ENCODE assay signal across 26 cellular contexts in the genomic region with DNA sequence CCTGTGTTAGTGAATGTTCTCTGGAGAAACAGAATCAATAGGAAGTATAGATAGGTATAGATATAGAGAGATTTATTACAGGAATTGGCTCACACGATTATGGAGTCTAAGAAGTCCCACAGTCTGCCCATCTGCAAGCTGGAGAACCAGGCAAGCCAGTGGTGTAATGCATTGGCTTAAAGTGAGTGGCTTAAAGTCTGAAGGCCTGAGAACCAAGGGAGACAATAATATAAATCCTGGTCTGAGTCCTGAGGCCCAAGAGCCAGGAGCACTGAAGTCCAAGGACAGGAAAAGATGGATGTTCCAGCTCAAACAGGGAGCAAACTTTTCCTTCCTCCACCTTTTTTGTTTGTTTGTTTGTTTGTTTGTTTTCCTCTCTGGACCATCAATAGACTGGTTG.
"Had no signal": no experiment of that assay in that cellular context is flagged by ENCODE, and none has a peak within 500 bp of the region (broad histone marks: within the 10 kb centered on the region; RNA-seq: fewer than 3 reads in every experiment).

No MANE protein-coding gene starts in this region.

- H3K27ac Mint-ChIP-seq: dendritic cell treated with granulocyte-macrophage colony-stimulating factor and Interleukin-4, amounts not matched to agents 40 ng/mL and 50 ng/mL, for 4 days; immature natural killer cell; memory B cell had no signal

- H3K4me1 ChIP-seq: colonic mucosa, gastrocnemius medialis had no signal

- H3K27me3 ChIP-seq: colonic mucosa, esophagus squamous epithelium, gastrocnemius medialis had no signal

- H3K9me3 ChIP-seq: colonic mucosa, esophagus squamous epithelium, gastrocnemius medialis, left lung, lower lobe of right lung had no signal

- H3K27ac ChIP-seq: colonic mucosa, epithelial cell of prostate, left lung had no signal

- H3K9me3 Mint-ChIP-seq: dendritic cell treated with granulocyte-macrophage colony-stimulating factor and Interleukin-4, amounts not matched to agents 40 ng/mL and 50 ng/mL, for 4 days; effector memory CD8-positive, alpha-beta T cell; endodermal cell; immature natural killer cell; memory B cell had no signal

- H3K4me3 ChIP-seq: colonic mucosa, esophagus squamous epithelium, gastrocnemius medialis, heart right ventricle, left lung, lower lobe of right lung had no signal

- H3K36me3 ChIP-seq: colonic mucosa, esophagus squamous epithelium, gastrocnemius medialis, heart right ventricle, left lung, lower lobe of right lung had no signal

- ATAC-seq: effector memory CD8-positive, alpha-beta T cell; esophagus mucosa; heart right ventricle; left cardiac atrium; left ventricle myocardium superior had no signal

- H3K4me3 Mint-ChIP-seq: dendritic cell treated with granulocyte-macrophage colony-stimulating factor and Interleukin-4, amounts not matched to agents 40 ng/mL and 50 ng/mL, for 4 days; endodermal cell; immature natural killer cell; memory B cell had no signal

- FAIRE-seq: endometrium, keratinocyte had no signal

- H3K36me3 Mint-ChIP-seq: immature natural killer cell, memory B cell had no signal

- DNase-seq: colonic mucosa; cortex of kidney; effector CD8-positive, alpha-beta T cell; effector memory CD8-positive, alpha-beta T cell; endodermal cell; esophagus squamous epithelium; foreskin fibroblast; foreskin melanocyte; gastrocnemius medialis; glutamatergic neuron; head of caudate nucleus; heart right ventricle; hippocampal formation; immature natural killer cell; left cardiac atrium; left lung; left ventricle myocardium superior; lower lobe of right lung; mesendoderm; midbrain had no signal
